Comparison of ENCODE assay signal across 14 cellular contexts in the genomic region with DNA sequence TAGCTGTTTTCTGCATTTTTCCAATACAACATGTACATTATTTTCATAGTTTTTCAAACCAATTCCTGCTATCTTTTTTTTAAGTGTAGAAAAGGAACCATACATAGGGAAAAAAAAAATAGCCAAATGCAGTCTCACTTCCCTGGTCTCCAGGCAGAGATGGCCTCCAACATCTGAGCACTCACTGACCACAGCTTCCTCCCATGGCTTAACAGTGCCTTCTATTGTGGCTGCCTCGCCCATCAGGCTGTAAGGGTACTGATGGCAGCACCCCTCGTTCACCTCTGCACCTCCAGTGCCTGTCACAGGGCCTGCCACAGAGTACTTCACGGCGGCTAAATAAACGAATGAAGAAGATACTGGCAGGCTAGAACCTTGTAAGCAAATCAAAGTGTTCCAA.
DNase-seq lines count a peak whose midpoint lies in the region; ATAC-seq and FAIRE-seq lines count a peak whose summit lies in the region.
"Had no signal": no experiment of that assay in that cellular context is flagged by ENCODE, and none has a peak within 500 bp of the region (broad histone marks: within the 10 kb centered on the region; RNA-seq: fewer than 3 reads in every experiment).

No MANE protein-coding gene starts in this region.

- H3K4me1 ChIP-seq in neuronal stem cell (ENCODE audit: control insufficient read depth in 2 of 2, insufficient read depth in 1 of 2, low read depth in 1 of 2, low read length in 2 of 2), result no peaks in the 10 kb centered on the region
- H3K4me1 ChIP-seq: A549 had no signal

- no peak overlapping the region for H3K4ac ChIP-seq in neuronal stem cell (ENCODE audit: low read length)

- no peak overlapping the region for H4K8ac ChIP-seq in neuronal stem cell (ENCODE audit: low read depth, low read length)

- no peaks in the 10 kb centered on the region for H3K79me1 ChIP-seq in neuronal stem cell (ENCODE audit: low read depth, low read length)

- H3K9ac ChIP-seq in neuronal stem cell (ENCODE audit: low read depth, low read length, poor library complexity), result no peak overlapping the region

- H4K91ac ChIP-seq in neuronal stem cell (ENCODE audit: low read depth, low read length, poor library complexity), result no peak overlapping the region

- H3K4me1 Mint-ChIP-seq in T-helper 17 cell, result no peaks in the 10 kb centered on the region
- H3K4me1 Mint-ChIP-seq: CD4-positive, CD25-positive, alpha-beta regulatory T cell had no signal

- H3K27me3 Mint-ChIP-seq in T-helper 17 cell, result no peaks in the 10 kb centered on the region
- H3K27me3 Mint-ChIP-seq: CD4-positive, CD25-positive, alpha-beta regulatory T cell had no signal

- H3K4me3 Mint-ChIP-seq in T-helper 17 cell, result no peak overlapping the region
- H3K4me3 Mint-ChIP-seq: CD4-positive, CD25-positive, alpha-beta regulatory T cell; H9 had no signal

- ATAC-seq in T-helper 17 cell, result no peak
- ATAC-seq: A549, HepG2 had no signal

- H2BK15ac ChIP-seq in neuronal stem cell (ENCODE audit: low read length), result no peak overlapping the region

- H2AFZ ChIP-seq in neuronal stem cell (ENCODE audit: low read length), result no peak overlapping the region

- H2AK5ac ChIP-seq in neuronal stem cell (ENCODE audit: low read depth, low read length), result no peak overlapping the region

- no peak overlapping the region for H3K23ac ChIP-seq in neuronal stem cell (ENCODE audit: low read depth, low read length, poor library complexity)

- H3K36me3 Mint-ChIP-seq in T-helper 17 cell (ENCODE audit: low read depth), result no peaks in the 10 kb centered on the region
- H3K36me3 Mint-ChIP-seq: CD4-positive, CD25-positive, alpha-beta regulatory T cell had no signal

- FAIRE-seq in HTR-8/SVneo (lab: Jason Lieb, UNC), result peak; percentile 44
- FAIRE-seq: A549, GM19239, HepG2 had no signal

- H2BK5ac ChIP-seq in neuronal stem cell (ENCODE audit: low read length), result no peak overlapping the region

- H2BK120ac ChIP-seq in neuronal stem cell (ENCODE audit: low read depth, low read length), result no peak overlapping the region

- H2BK12ac ChIP-seq in neuronal stem cell (ENCODE audit: low read length), result no peak overlapping the region

- H3K9me3 ChIP-seq in T-helper 17 cell (ENCODE audit: control insufficient read depth, low read length, poor library complexity, severe bottlenecking) (no peaks in the 10 kb centered on the region), neuronal stem cell (replicated peaks in 1 of 2; ENCODE audit: control insufficient read depth in 2 of 2, insufficient read depth in 1 of 2, low read depth in 1 of 2, low read length in 2 of 2) (no peaks in the 10 kb centered on the region)
- H3K9me3 ChIP-seq: A549 had no signal

- H3K4me3 ChIP-seq in neuronal stem cell (ENCODE audit: low read length in 2 of 2), result no peak overlapping the region
- H3K4me3 ChIP-seq: A549 had no signal

- DNase-seq in HTR-8/SVneo (ENCODE audit: insufficient read length, low spot score) (no peak), SW480 (ENCODE audit: low spot score) (peak; percentile 75), medulla oblongata (ENCODE audit: extremely low spot score) (peak; percentile 56), Kasumi-1 (lab: John Stamatoyannopoulos, UW) (no peak), T-helper 17 cell (no peak), neuronal stem cell (ENCODE audit: low spot score) (no peak)
- DNase-seq: CD4-positive, CD25-positive, alpha-beta regulatory T cell; DMS53; GF-D8; GOT3; H9 had no signal

- no peaks in the 10 kb centered on the region for H3K36me3 ChIP-seq in neuronal stem cell (replicated peaks in 1 of 2; ENCODE audit: control insufficient read depth in 2 of 2, insufficient read depth in 2 of 2, low read length in 2 of 2)

- no peak overlapping the region for H3K4me2 ChIP-seq in neuronal stem cell (ENCODE audit: insufficient read depth, low read length, poor library complexity, severe bottlenecking)
- H3K4me2 ChIP-seq: A549 had no signal

- no peak overlapping the region for H3K27ac Mint-ChIP-seq in T-helper 17 cell
- H3K27ac Mint-ChIP-seq: CD4-positive, CD25-positive, alpha-beta regulatory T cell had no signal

- WGBS in neuronal stem cell (ENCODE audit: extremely low coverage in 2 of 2, insufficient read length in 2 of 2, insufficient replicate concordance in 1 of 2), 2 donors, result no CpG with 5 or more reads among the region's 5 CpGs

- H3K27ac ChIP-seq in neuronal stem cell (replicated peaks; ENCODE audit: low read length), result no peak overlapping the region
- H3K27ac ChIP-seq: A549 had no signal

- H3K27me3 ChIP-seq in neuronal stem cell (ENCODE audit: control insufficient read depth in 3 of 3, insufficient read depth in 3 of 3, low read depth in 1 of 3, low read length in 3 of 3), result no peaks in the 10 kb centered on the region

- H3K14ac ChIP-seq in neuronal stem cell (ENCODE audit: low read length), result no peak overlapping the region

- no peak overlapping the region for H3K18ac ChIP-seq in neuronal stem cell (ENCODE audit: low read length)

Comparison
In these comparisons a context has a peak if more than half of its experiments do, and no peak if none do; other contexts are left out.
1. DNase-seq: peak in SW480 (single experiment) and medulla oblongata (single experiment); none in HTR-8/SVneo (single experiment), Kasumi-1 (0 of 2), T-helper 17 cell (0 of 3) and neuronal stem cell (single experiment).